4 cellular contexts compared by ENCODE assay signal in genomic region chr3:127259882-127260281, GRCh38. TPM values are rescaled to one million over a fixed set of nuclear protein-coding genes. Genes with fewer than 3 reads are reported as not detected.
"Had no signal": no experiment of that assay in that cellular context is flagged by ENCODE, and none has a peak within 500 bp of the region (broad histone marks: within the 10 kb centered on the region; RNA-seq: fewer than 3 reads in every experiment).

No MANE protein-coding gene starts in this region.

- ATAC-seq: GM12878 had no signal

- DNase-seq: GDM1, GF-D8 had no signal

RNA-seq across cellular contexts. Expression of gene PRR20G, which starts 28.0 kb away (rescaled TPM):
- total RNA-seq: G401, GM12878 had no signal
